ENCODE assay signal across 8 cellular contexts in genomic region chr9:111598730-111599091, GRCh38. TPM values are rescaled to one million over a fixed set of nuclear protein-coding genes. Genes with fewer than 3 reads are reported as not detected.
DNase-seq lines count a peak whose midpoint lies in the region; ATAC-seq lines count a peak whose summit lies in the region.

No MANE protein-coding gene starts in this region.

- H3K27me3 Mint-ChIP-seq in activated T-helper 17 cell treated with anti-CD3 and anti-CD28 coated beads, Interleukin-2, amount 50 U/mL, for 72 hours = peaks cover 13% of the 10 kb centered on the region

- H3K14ac ChIP-seq in trophoblast cell (ENCODE audit: low read length) = no peak overlapping the region

- H4K8ac ChIP-seq in trophoblast cell (ENCODE audit: low read depth, low read length) = no peak overlapping the region

- H2BK12ac ChIP-seq in trophoblast cell (ENCODE audit: low read length) = no peak overlapping the region

- H3K4me3 Mint-ChIP-seq in activated T-helper 17 cell treated with anti-CD3 and anti-CD28 coated beads, Interleukin-2, amount 50 U/mL, for 72 hours = peak overlapping the region; percentile 89

- H3K4me2 ChIP-seq in trophoblast cell (ENCODE audit: low read length) = peak overlapping the region; percentile 90

- no peak overlapping the region for H4K12ac ChIP-seq in trophoblast cell (ENCODE audit: low read depth, low read length)

- no peak overlapping the region for H3K23ac ChIP-seq in trophoblast cell (ENCODE audit: low read length)

- peak overlapping the region; percentile 50 for H3K27ac Mint-ChIP-seq in activated T-helper 17 cell treated with anti-CD3 and anti-CD28 coated beads, Interleukin-2, amount 50 U/mL, for 72 hours

- no peaks in the 10 kb centered on the region for H3K9me3 ChIP-seq in trophoblast cell (ENCODE audit: insufficient read depth, low read depth, low read length)

- H3K4me3 ChIP-seq in trophoblast cell (ENCODE audit: low read depth, low read length) = peak overlapping the region; percentile 70

- no peaks in the 10 kb centered on the region for H3K9me3 Mint-ChIP-seq in activated T-helper 17 cell treated with anti-CD3 and anti-CD28 coated beads, Interleukin-2, amount 50 U/mL, for 72 hours

- no peak overlapping the region for H4K91ac ChIP-seq in trophoblast cell (ENCODE audit: low read depth, low read length)

- peaks cover 5% of the 10 kb centered on the region for H3K4me1 Mint-ChIP-seq in activated T-helper 17 cell treated with anti-CD3 and anti-CD28 coated beads, Interleukin-2, amount 50 U/mL, for 72 hours

- no peak overlapping the region for H3K9ac ChIP-seq in trophoblast cell (ENCODE audit: low read length)

- H3K18ac ChIP-seq in trophoblast cell (ENCODE audit: low read length) = no peak overlapping the region

- WGBS in trophoblast cell (ENCODE audit: extremely low coverage, insufficient coverage, insufficient read length) = no CpG with 5 or more reads among the region's 16 CpGs

- H2BK5ac ChIP-seq in trophoblast cell (ENCODE audit: low read depth, low read length, poor library complexity) = no peak overlapping the region

- H3K4ac ChIP-seq in trophoblast cell (ENCODE audit: low read depth, low read length) = no peak overlapping the region

- peaks cover 0 to 13% of the 10 kb centered on the region in 2 experiments for H3K36me3 ChIP-seq in trophoblast cell (ENCODE audit: control insufficient read depth in 1 of 2, insufficient read depth in 2 of 2, low read length in 2 of 2)

- DNase-seq in ELR (ENCODE audit: low read depth) (peak; percentile 56), HK-2 (ENCODE audit: unreplicated experiment) (peak; percentile 42), glomerular visceral epithelial cell (ENCODE audit: extremely low spot score) (peak; percentile 26), trophoblast cell (peak; percentile 33 to 58), NCI-H2227 (lab: John Stamatoyannopoulos, UW; ENCODE audit: unreplicated experiment) (no peak), NCI-H748 (lab: John Stamatoyannopoulos, UW; ENCODE audit: unreplicated experiment) (no peak)

- no peak overlapping the region for H2AK5ac ChIP-seq in trophoblast cell (ENCODE audit: low read length)

- H3K27ac ChIP-seq in trophoblast cell (ENCODE audit: low read depth, low read length) = no peak overlapping the region

- H3K27me3 ChIP-seq in trophoblast cell (ENCODE audit: insufficient read depth, low read length) = no peaks in the 10 kb centered on the region

- H3K36me3 Mint-ChIP-seq in activated T-helper 17 cell treated with anti-CD3 and anti-CD28 coated beads, Interleukin-2, amount 50 U/mL, for 72 hours (ENCODE audit: low read depth) = no peaks in the 10 kb centered on the region

- H3K79me2 ChIP-seq in trophoblast cell (ENCODE audit: control insufficient read depth, insufficient read depth, low read length, poor library complexity) = no peaks in the 10 kb centered on the region

- no peak overlapping the region for H2BK120ac ChIP-seq in trophoblast cell (ENCODE audit: insufficient read depth, low read length, poor library complexity)

- H2AFZ ChIP-seq in trophoblast cell (ENCODE audit: insufficient read depth, low read length, poor library complexity) = peak overlapping the region; percentile 43

- peaks cover 2% of the 10 kb centered on the region for H3K79me1 ChIP-seq in trophoblast cell (ENCODE audit: low read length)

- H3K4me1 ChIP-seq in trophoblast cell (ENCODE audit: control insufficient read depth in 1 of 2, insufficient read depth in 2 of 2, low read length in 2 of 2) = peaks cover 0 to 4% of the 10 kb centered on the region in 2 experiments

- peak; percentile 52 for ATAC-seq in activated T-helper 17 cell treated with anti-CD3 and anti-CD28 coated beads, Interleukin-2, amount 50 U/mL, for 72 hours (replicated peaks)
- ATAC-seq in GM18517 (IDR thresholded peaks at IDR 0.05; ENCODE audit: unreplicated experiment) = no peak

RNA-seq across cellular contexts. Expression of gene PTGR1, which starts 0.7 kb away (rescaled TPM):
- 1 to 10 TPM in 1 of 2 donors, under 1 TPM in 1; 0.61 to 5.5 TPM for total RNA-seq in activated T-helper 17 cell treated with anti-CD3 and anti-CD28 coated beads, Interleukin-2, amount 50 U/mL, for 72 hours
- 40.7 and 43.8 TPM in 2 replicates for polyA plus RNA-seq in trophoblast cell (2013)

RNA-seq across cellular contexts. Expression of gene DNAJC25, which starts 32.4 kb away (rescaled TPM):
- 1 to 10 TPM; 3.8 to 9.6 TPM for total RNA-seq in activated T-helper 17 cell treated with anti-CD3 and anti-CD28 coated beads, Interleukin-2, amount 50 U/mL, for 72 hours
- polyA plus RNA-seq in trophoblast cell (2013) = 8.2 and 8.8 TPM in 2 replicates

Comparison
In these comparisons a context has a peak if more than half of its experiments do, and no peak if none do; other contexts are left out.
1. DNase-seq: peak in ELR (single experiment), HK-2 (single experiment), glomerular visceral epithelial cell (single experiment) and trophoblast cell (2 of 2); none in NCI-H2227 (single experiment) and NCI-H748 (single experiment).